ENCODE assay signal across 1 cellular context in the genomic region with DNA sequence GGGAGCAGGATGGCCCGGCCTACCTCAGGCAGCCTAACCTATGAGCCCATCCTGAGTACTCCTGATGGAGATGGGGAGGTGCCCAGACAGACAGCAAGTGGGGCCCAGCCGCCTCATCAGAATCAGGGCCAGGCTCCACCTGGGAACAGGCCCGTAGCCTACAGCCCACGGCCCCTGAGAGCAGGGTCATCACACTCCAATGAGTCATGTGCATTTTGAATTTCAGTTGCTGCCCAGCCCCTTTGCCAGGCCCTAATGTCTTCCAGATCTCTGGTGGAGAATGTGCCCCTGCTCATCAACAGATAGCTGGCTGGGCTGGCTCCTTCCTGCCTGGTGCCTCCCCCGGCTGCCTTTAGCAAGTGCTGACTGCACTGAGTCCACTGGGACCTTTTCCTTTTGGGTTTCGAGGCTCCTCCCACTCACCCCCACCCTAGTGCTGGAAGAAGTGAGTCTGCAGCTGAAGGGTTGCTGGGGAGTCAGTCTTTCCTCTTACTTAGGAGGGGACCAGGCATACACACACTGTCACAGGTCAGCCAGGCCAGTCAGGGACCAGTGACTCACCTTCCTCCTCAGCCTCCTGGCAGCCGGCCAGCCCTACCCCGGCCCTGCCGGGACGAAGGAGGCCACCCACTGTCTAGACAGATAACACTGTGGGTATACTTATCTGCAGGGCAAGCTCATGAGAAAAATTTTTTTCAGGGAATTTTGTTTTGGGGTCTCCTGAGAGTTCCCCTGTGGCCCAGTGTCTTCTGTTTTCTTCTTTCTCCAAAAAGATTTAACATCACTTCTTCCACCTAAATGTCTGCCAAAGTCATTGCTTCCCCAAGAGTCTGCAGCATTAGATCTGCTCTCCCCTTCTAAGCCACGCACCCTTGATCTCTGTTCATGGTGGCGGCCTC.
A peak's percentile ranks its signal among the peaks of the same experiment; 100 is the strongest.
TF ChIP-seq lines count a peak whose summit lies in the region.

No MANE protein-coding gene starts in this region.

TF ChIP-seq in K562, 482 proteins besides CTCF, POLR2A, EP300 and RAD21 (continued from another document and continues in another):
- TF ChIP-seq, protein P1, sequence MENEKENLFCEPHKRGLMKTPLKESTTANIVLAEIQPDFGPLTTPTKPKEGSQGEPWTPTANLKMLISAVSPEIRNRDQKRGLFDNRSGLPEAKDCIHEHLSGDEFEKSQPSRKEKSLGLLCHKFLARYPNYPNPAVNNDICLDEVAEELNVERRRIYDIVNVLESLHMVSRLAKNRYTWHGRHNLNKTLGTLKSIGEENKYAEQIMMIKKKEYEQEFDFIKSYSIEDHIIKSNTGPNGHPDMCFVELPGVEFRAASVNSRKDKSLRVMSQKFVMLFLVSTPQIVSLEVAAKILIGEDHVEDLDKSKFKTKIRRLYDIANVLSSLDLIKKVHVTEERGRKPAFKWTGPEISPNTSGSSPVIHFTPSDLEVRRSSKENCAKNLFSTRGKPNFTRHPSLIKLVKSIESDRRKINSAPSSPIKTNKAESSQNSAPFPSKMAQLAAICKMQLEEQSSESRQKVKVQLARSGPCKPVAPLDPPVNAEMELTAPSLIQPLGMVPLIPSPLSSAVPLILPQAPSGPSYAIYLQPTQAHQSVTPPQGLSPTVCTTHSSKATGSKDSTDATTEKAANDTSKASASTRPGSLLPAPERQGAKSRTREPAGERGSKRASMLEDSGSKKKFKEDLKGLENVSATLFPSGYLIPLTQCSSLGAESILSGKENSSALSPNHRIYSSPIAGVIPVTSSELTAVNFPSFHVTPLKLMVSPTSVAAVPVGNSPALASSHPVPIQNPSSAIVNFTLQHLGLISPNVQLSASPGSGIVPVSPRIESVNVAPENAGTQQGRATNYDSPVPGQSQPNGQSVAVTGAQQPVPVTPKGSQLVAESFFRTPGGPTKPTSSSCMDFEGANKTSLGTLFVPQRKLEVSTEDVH (IDR thresholded peaks at IDR 0.05; ENCODE audit: low read depth, partially characterized antibody), result peak; percentile 28
- TF ChIP-seq, protein P2, sequence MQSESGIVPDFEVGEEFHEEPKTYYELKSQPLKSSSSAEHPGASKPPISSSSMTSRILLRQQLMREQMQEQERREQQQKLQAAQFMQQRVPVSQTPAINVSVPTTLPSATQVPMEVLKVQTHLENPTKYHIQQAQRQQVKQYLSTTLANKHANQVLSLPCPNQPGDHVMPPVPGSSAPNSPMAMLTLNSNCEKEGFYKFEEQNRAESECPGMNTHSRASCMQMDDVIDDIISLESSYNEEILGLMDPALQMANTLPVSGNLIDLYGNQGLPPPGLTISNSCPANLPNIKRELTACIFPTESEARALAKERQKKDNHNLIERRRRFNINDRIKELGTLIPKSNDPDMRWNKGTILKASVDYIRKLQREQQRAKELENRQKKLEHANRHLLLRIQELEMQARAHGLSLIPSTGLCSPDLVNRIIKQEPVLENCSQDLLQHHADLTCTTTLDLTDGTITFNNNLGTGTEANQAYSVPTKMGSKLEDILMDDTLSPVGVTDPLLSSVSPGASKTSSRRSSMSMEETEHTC (IDR thresholded peaks at IDR 0.05), result peak; percentile 81
- TF ChIP-seq POLR2G (IDR thresholded peaks at IDR 0.05; ENCODE audit: low read depth, low read length) (peak; percentile 72), MYNN (IDR thresholded peaks at IDR 0.05) (peak; percentile 91), MYNN (CRISPR knock-in tag; IDR thresholded peaks at IDR 0.05) (no peak), POLR2B (IDR thresholded peaks at IDR 0.05; ENCODE audit: low read depth, partially characterized antibody) (peak; percentile 45), NCOA6 (IDR thresholded peaks at IDR 0.05) (no peak), ZNF124 (CRISPR knock-in tag; IDR thresholded peaks at IDR 0.05) (no peak), SRF (CRISPR knock-in tag; IDR thresholded peaks at IDR 0.05) (peak in 1 of 2 experiments; percentile 71; a peak in 1 of 4 replicates), FOXA1 (IDR thresholded peaks at IDR 0.05; ENCODE audit: borderline replicate concordance) (no peak), ZNF212 (CRISPR knock-in tag; IDR thresholded peaks at IDR 0.05) (no peak), ZNF121 (CRISPR knock-in tag; conservative IDR thresholded peaks at IDR 0.05) (peak; percentile 74), STAG1 (CRISPR knock-in tag; IDR thresholded peaks at IDR 0.05; ENCODE audit: borderline replicate concordance) (no peak), CC2D1A (IDR thresholded peaks at IDR 0.05) (no peak), NR2F6 (CRISPR knock-in tag; IDR thresholded peaks at IDR 0.05) (0 out of 2 replicates have a peak, but pooled peaks have one; percentile 33), ZNF589 (CRISPR knock-in tag; IDR thresholded peaks at IDR 0.05; ENCODE audit: low read depth) (no peak; the same call in 1 of the 2 replicates), TEAD1 (CRISPR knock-in tag; IDR thresholded peaks at IDR 0.05) (peak in 1 of 2 experiments; percentile 67; a peak in 2 of 4 replicates), CREB1 (IDR thresholded peaks at IDR 0.05) (peak; percentile 70; the same call in 1 of the 2 replicates), CREB1 (CRISPR knock-in tag; IDR thresholded peaks at IDR 0.05) (peak; percentile 66), SMAD2 (IDR thresholded peaks at IDR 0.05; ENCODE audit: low read depth, low read length) (no peak), SPI1 (IDR thresholded peaks at IDR 0.05; ENCODE audit: borderline replicate concordance, low read depth, low read length) (no peak), KLF16 (IDR thresholded peaks at IDR 0.05) (peak; percentile 83), YY1 (IDR thresholded peaks at IDR 0.05; ENCODE audit: borderline replicate concordance in 1 of 3, control insufficient read depth in 1 of 3, extremely low read depth in 1 of 3, insufficient read depth in 3 of 3, insufficient read length in 1 of 3, insufficient replicate concordance in 2 of 3, low read depth in 1 of 3, low read length in 2 of 3) (peak in 1 of 3 experiments; percentile 28)
- TF ChIP-seq, protein P3, sequence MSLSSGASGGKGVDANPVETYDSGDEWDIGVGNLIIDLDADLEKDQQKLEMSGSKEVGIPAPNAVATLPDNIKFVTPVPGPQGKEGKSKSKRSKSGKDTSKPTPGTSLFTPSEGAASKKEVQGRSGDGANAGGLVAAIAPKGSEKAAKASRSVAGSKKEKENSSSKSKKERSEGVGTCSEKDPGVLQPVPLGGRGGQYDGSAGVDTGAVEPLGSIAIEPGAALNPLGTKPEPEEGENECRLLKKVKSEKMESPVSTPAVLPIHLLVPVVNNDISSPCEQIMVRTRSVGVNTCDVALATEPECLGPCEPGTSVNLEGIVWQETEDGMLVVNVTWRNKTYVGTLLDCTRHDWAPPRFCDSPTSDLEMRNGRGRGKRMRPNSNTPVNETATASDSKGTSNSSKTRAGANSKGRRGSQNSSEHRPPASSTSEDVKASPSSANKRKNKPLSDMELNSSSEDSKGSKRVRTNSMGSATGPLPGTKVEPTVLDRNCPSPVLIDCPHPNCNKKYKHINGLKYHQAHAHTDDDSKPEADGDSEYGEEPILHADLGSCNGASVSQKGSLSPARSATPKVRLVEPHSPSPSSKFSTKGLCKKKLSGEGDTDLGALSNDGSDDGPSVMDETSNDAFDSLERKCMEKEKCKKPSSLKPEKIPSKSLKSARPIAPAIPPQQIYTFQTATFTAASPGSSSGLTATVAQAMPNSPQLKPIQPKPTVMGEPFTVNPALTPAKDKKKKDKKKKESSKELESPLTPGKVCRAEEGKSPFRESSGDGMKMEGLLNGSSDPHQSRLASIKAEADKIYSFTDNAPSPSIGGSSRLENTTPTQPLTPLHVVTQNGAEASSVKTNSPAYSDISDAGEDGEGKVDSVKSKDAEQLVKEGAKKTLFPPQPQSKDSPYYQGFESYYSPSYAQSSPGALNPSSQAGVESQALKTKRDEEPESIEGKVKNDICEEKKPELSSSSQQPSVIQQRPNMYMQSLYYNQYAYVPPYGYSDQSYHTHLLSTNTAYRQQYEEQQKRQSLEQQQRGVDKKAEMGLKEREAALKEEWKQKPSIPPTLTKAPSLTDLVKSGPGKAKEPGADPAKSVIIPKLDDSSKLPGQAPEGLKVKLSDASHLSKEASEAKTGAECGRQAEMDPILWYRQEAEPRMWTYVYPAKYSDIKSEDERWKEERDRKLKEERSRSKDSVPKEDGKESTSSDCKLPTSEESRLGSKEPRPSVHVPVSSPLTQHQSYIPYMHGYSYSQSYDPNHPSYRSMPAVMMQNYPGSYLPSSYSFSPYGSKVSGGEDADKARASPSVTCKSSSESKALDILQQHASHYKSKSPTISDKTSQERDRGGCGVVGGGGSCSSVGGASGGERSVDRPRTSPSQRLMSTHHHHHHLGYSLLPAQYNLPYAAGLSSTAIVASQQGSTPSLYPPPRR (CRISPR knock-in tag; IDR thresholded peaks at IDR 0.05; ENCODE audit: borderline replicate concordance), result peak; percentile 35; the same call in 1 of the 2 replicates
- TF ChIP-seq, protein P4, sequence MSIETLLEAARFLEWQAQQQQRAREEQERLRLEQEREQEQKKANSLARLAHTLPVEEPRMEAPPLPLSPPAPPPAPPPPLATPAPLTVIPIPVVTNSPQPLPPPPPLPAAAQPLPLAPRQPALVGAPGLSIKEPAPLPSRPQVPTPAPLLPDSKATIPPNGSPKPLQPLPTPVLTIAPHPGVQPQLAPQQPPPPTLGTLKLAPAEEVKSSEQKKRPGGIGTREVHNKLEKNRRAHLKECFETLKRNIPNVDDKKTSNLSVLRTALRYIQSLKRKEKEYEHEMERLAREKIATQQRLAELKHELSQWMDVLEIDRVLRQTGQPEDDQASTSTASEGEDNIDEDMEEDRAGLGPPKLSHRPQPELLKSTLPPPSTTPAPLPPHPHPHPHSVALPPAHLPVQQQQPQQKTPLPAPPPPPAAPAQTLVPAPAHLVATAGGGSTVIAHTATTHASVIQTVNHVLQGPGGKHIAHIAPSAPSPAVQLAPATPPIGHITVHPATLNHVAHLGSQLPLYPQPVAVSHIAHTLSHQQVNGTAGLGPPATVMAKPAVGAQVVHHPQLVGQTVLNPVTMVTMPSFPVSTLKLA (conservative IDR thresholded peaks at IDR 0.05), result peak in 1 of 2 experiments; percentile 85; a peak in 2 of 4 replicates
- TF ChIP-seq, protein P5, sequence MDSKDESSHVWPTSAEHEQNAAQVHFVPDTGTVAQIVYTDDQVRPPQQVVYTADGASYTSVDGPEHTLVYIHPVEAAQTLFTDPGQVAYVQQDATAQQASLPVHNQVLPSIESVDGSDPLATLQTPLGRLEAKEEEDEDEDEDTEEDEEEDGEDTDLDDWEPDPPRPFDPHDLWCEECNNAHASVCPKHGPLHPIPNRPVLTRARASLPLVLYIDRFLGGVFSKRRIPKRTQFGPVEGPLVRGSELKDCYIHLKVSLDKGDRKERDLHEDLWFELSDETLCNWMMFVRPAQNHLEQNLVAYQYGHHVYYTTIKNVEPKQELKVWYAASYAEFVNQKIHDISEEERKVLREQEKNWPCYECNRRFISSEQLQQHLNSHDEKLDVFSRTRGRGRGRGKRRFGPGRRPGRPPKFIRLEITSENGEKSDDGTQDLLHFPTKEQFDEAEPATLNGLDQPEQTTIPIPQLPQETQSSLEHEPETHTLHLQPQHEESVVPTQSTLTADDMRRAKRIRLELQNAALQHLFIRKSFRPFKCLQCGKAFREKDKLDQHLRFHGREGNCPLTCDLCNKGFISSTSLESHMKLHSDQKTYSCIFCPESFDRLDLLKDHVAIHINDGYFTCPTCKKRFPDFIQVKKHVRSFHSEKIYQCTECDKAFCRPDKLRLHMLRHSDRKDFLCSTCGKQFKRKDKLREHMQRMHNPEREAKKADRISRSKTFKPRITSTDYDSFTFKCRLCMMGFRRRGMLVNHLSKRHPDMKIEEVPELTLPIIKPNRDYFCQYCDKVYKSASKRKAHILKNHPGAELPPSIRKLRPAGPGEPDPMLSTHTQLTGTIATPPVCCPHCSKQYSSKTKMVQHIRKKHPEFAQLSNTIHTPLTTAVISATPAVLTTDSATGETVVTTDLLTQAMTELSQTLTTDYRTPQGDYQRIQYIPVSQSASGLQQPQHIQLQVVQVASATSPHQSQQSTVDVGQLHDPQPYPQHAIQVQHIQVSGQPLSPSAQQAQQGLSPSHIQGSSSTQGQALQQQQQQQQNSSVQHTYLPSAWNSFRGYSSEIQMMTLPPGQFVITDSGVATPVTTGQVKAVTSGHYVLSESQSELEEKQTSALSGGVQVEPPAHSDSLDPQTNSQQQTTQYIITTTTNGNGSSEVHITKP (IDR thresholded peaks at IDR 0.05; ENCODE audit: partially characterized antibody), result peak; percentile 76
- TF ChIP-seq, protein P6, sequence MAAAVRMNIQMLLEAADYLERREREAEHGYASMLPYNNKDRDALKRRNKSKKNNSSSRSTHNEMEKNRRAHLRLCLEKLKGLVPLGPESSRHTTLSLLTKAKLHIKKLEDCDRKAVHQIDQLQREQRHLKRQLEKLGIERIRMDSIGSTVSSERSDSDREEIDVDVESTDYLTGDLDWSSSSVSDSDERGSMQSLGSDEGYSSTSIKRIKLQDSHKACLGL (CRISPR knock-in tag; IDR thresholded peaks at IDR 0.05; ENCODE audit: borderline replicate concordance, poor library complexity, severe bottlenecking), result no peak
- TF ChIP-seq, protein P7, sequence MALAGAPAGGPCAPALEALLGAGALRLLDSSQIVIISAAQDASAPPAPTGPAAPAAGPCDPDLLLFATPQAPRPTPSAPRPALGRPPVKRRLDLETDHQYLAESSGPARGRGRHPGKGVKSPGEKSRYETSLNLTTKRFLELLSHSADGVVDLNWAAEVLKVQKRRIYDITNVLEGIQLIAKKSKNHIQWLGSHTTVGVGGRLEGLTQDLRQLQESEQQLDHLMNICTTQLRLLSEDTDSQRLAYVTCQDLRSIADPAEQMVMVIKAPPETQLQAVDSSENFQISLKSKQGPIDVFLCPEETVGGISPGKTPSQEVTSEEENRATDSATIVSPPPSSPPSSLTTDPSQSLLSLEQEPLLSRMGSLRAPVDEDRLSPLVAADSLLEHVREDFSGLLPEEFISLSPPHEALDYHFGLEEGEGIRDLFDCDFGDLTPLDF (CRISPR knock-in tag; IDR thresholded peaks at IDR 0.05), result peak; percentile 56
- TF ChIP-seq, protein P8, sequence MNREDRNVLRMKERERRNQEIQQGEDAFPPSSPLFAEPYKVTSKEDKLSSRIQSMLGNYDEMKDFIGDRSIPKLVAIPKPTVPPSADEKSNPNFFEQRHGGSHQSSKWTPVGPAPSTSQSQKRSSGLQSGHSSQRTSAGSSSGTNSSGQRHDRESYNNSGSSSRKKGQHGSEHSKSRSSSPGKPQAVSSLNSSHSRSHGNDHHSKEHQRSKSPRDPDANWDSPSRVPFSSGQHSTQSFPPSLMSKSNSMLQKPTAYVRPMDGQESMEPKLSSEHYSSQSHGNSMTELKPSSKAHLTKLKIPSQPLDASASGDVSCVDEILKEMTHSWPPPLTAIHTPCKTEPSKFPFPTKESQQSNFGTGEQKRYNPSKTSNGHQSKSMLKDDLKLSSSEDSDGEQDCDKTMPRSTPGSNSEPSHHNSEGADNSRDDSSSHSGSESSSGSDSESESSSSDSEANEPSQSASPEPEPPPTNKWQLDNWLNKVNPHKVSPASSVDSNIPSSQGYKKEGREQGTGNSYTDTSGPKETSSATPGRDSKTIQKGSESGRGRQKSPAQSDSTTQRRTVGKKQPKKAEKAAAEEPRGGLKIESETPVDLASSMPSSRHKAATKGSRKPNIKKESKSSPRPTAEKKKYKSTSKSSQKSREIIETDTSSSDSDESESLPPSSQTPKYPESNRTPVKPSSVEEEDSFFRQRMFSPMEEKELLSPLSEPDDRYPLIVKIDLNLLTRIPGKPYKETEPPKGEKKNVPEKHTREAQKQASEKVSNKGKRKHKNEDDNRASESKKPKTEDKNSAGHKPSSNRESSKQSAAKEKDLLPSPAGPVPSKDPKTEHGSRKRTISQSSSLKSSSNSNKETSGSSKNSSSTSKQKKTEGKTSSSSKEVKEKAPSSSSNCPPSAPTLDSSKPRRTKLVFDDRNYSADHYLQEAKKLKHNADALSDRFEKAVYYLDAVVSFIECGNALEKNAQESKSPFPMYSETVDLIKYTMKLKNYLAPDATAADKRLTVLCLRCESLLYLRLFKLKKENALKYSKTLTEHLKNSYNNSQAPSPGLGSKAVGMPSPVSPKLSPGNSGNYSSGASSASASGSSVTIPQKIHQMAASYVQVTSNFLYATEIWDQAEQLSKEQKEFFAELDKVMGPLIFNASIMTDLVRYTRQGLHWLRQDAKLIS (CRISPR knock-in tag; IDR thresholded peaks at IDR 0.05), result peak; percentile 2; the same call in 1 of the 2 replicates
